1 cellular context compared by ENCODE assay signal in the genomic region with DNA sequence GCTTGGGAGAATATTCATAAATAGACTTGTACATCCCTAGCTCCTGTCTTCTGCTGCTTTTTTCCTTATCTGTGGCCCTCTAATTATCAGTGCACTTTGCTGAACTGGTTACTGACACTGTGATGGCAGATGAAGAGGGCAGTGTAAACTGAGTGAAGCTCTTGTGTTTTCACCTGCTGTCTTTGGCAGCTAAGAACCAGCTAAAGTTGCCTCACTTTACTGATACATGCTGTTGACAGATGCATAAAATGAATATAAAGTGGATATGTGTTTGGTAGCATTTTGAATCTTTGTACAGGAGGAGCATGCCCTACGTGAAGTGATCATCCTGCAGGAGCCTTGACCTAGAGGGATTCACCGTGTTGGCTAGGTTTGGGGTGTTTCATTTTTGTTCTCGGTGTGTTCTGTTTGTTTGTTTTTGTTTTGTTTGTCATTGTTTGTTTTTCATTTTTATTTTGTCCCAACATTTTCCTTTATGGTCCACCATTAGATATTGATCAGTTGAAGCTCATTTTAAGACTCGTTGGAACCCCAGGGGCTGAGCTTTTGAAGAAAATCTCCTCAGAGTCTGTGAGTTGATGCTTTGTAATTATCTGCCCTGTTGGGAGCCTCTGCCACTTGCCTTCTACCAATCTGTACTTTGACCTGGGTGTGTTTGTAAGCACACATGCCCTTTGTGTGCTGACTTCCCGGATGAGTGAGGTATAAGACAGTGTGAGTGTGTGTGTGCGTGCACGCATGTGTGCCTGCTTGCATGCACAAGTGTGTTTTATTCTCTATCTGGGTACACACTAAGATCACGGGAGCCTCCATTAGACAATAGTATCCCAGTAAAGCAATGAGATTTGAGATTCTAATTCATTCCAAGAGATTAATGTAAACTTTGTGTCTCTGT.
A peak's percentile ranks its signal among the peaks of the same experiment; 100 is the strongest.
TF ChIP-seq lines count a peak whose summit lies in the region.

No MANE protein-coding gene starts in this region.

TF ChIP-seq in HepG2, 621 proteins besides CTCF, POLR2A, EP300 and RAD21 (continues in another document):
- TF ChIP-seq AGO2 (optimal IDR thresholded peaks at IDR 0.05; ENCODE audit: low read depth, low read length): no peak
- no peak for TF ChIP-seq YY1 (IDR thresholded peaks at IDR 0.05; ENCODE audit: insufficient read depth, insufficient replicate concordance, low read depth, low read length)
- TF ChIP-seq ZNF138 (CRISPR knock-in tag; IDR thresholded peaks at IDR 0.05; ENCODE audit: low read depth): no peak
- TF ChIP-seq JUND (CRISPR knock-in tag; IDR thresholded peaks at IDR 0.05): peak; percentile 70; the same call in 1 of the 2 replicates
- peak; percentile 26; the same call in 1 of the 2 replicates for TF ChIP-seq ZNF33A (CRISPR knock-in tag; IDR thresholded peaks at IDR 0.05; ENCODE audit: borderline replicate concordance)
- peak; percentile 98 for TF ChIP-seq TARDBP (CRISPR knock-in tag; IDR thresholded peaks at IDR 0.05)
- TF ChIP-seq JARID2 (CRISPR knock-in tag; IDR thresholded peaks at IDR 0.05; ENCODE audit: insufficient replicate concordance): peak; percentile 74
- no peak for TF ChIP-seq ZNF703 (CRISPR knock-in tag; IDR thresholded peaks at IDR 0.05; ENCODE audit: borderline replicate concordance)
- no peak for TF ChIP-seq ZBTB3 (CRISPR knock-in tag; IDR thresholded peaks at IDR 0.05; ENCODE audit: borderline replicate concordance, low read depth)
- peak; percentile 85 for TF ChIP-seq ZNF18 (CRISPR knock-in tag; IDR thresholded peaks at IDR 0.05; ENCODE audit: insufficient replicate concordance)
- TF ChIP-seq, protein P1, sequence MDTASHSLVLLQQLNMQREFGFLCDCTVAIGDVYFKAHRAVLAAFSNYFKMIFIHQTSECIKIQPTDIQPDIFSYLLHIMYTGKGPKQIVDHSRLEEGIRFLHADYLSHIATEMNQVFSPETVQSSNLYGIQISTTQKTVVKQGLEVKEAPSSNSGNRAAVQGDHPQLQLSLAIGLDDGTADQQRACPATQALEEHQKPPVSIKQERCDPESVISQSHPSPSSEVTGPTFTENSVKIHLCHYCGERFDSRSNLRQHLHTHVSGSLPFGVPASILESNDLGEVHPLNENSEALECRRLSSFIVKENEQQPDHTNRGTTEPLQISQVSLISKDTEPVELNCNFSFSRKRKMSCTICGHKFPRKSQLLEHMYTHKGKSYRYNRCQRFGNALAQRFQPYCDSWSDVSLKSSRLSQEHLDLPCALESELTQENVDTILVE (CRISPR knock-in tag; IDR thresholded peaks at IDR 0.05): peak; percentile 89
- no peak for TF ChIP-seq ZNF253 (CRISPR knock-in tag; IDR thresholded peaks at IDR 0.05; ENCODE audit: borderline replicate concordance)
- TF ChIP-seq, protein P2, sequence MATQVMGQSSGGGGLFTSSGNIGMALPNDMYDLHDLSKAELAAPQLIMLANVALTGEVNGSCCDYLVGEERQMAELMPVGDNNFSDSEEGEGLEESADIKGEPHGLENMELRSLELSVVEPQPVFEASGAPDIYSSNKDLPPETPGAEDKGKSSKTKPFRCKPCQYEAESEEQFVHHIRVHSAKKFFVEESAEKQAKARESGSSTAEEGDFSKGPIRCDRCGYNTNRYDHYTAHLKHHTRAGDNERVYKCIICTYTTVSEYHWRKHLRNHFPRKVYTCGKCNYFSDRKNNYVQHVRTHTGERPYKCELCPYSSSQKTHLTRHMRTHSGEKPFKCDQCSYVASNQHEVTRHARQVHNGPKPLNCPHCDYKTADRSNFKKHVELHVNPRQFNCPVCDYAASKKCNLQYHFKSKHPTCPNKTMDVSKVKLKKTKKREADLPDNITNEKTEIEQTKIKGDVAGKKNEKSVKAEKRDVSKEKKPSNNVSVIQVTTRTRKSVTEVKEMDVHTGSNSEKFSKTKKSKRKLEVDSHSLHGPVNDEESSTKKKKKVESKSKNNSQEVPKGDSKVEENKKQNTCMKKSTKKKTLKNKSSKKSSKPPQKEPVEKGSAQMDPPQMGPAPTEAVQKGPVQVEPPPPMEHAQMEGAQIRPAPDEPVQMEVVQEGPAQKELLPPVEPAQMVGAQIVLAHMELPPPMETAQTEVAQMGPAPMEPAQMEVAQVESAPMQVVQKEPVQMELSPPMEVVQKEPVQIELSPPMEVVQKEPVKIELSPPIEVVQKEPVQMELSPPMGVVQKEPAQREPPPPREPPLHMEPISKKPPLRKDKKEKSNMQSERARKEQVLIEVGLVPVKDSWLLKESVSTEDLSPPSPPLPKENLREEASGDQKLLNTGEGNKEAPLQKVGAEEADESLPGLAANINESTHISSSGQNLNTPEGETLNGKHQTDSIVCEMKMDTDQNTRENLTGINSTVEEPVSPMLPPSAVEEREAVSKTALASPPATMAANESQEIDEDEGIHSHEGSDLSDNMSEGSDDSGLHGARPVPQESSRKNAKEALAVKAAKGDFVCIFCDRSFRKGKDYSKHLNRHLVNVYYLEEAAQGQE (IDR thresholded peaks at IDR 0.05; ENCODE audit: borderline replicate concordance in 1 of 2, low read depth in 1 of 2, low read length in 2 of 2): peak in 1 of 2 experiments; percentile 75; a peak in 1 of 4 replicates
- peak; percentile 97 for TF ChIP-seq SOX5 (CRISPR knock-in tag; IDR thresholded peaks at IDR 0.05; ENCODE audit: borderline replicate concordance)
- peak; percentile 5; the same call in 1 of the 2 replicates for TF ChIP-seq ZFY (CRISPR knock-in tag; IDR thresholded peaks at IDR 0.05)
- TF ChIP-seq FOXA3 (CRISPR knock-in tag; IDR thresholded peaks at IDR 0.05): peak; percentile 96
- 0 out of 2 replicates have a peak, but pooled peaks have one; percentile 4 for TF ChIP-seq ZNF350 (CRISPR knock-in tag; IDR thresholded peaks at IDR 0.05; ENCODE audit: borderline replicate concordance, low read depth)
- peak; percentile 88; the same call in 1 of the 2 replicates for TF ChIP-seq ZNF136 (CRISPR knock-in tag; IDR thresholded peaks at IDR 0.05; ENCODE audit: low read depth)
- TF ChIP-seq NKX3-1 (CRISPR knock-in tag; IDR thresholded peaks at IDR 0.05): 0 out of 2 replicates have a peak, but pooled peaks have one; percentile 29
- peak; percentile 57; the same call in 1 of the 2 replicates for TF ChIP-seq ZBTB7B (CRISPR knock-in tag; IDR thresholded peaks at IDR 0.05)
- TF ChIP-seq HDAC1 (CRISPR knock-in tag; IDR thresholded peaks at IDR 0.05): peak; percentile 88
- TF ChIP-seq, protein P3, sequence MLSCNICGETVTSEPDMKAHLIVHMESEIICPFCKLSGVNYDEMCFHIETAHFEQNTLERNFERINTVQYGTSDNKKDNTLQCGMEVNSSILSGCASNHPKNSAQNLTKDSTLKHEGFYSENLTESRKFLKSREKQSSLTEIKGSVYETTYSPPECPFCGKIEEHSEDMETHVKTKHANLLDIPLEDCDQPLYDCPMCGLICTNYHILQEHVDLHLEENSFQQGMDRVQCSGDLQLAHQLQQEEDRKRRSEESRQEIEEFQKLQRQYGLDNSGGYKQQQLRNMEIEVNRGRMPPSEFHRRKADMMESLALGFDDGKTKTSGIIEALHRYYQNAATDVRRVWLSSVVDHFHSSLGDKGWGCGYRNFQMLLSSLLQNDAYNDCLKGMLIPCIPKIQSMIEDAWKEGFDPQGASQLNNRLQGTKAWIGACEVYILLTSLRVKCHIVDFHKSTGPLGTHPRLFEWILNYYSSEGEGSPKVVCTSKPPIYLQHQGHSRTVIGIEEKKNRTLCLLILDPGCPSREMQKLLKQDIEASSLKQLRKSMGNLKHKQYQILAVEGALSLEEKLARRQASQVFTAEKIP (CRISPR knock-in tag; IDR thresholded peaks at IDR 0.05; ENCODE audit: borderline replicate concordance): no peak
- TF ChIP-seq NFATC3 (CRISPR knock-in tag; IDR thresholded peaks at IDR 0.05): no peak
- TF ChIP-seq, protein P4, sequence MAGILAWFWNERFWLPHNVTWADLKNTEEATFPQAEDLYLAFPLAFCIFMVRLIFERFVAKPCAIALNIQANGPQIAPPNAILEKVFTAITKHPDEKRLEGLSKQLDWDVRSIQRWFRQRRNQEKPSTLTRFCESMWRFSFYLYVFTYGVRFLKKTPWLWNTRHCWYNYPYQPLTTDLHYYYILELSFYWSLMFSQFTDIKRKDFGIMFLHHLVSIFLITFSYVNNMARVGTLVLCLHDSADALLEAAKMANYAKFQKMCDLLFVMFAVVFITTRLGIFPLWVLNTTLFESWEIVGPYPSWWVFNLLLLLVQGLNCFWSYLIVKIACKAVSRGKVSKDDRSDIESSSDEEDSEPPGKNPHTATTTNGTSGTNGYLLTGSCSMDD (CRISPR knock-in tag; IDR thresholded peaks at IDR 0.05): no peak
- no peak for TF ChIP-seq MED13 (CRISPR knock-in tag; IDR thresholded peaks at IDR 0.05)
- TF ChIP-seq RELA (CRISPR knock-in tag; IDR thresholded peaks at IDR 0.05): peak; percentile 73; the same call in 1 of the 2 replicates
- no peak for TF ChIP-seq ZNF660 (CRISPR knock-in tag; IDR thresholded peaks at IDR 0.05; ENCODE audit: borderline replicate concordance, low read depth)
- no peak for TF ChIP-seq KLF13 (CRISPR knock-in tag; IDR thresholded peaks at IDR 0.05)
- peak; percentile 81; the same call in 1 of the 2 replicates for TF ChIP-seq KLF11 (CRISPR knock-in tag; IDR thresholded peaks at IDR 0.05)
- TF ChIP-seq ZNF329 (CRISPR knock-in tag; IDR thresholded peaks at IDR 0.05; ENCODE audit: low read depth): no peak
- TF ChIP-seq, protein P5, sequence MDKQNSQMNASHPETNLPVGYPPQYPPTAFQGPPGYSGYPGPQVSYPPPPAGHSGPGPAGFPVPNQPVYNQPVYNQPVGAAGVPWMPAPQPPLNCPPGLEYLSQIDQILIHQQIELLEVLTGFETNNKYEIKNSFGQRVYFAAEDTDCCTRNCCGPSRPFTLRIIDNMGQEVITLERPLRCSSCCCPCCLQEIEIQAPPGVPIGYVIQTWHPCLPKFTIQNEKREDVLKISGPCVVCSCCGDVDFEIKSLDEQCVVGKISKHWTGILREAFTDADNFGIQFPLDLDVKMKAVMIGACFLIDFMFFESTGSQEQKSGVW (CRISPR knock-in tag; IDR thresholded peaks at IDR 0.05; ENCODE audit: borderline replicate concordance): no peak
- 0 out of 2 replicates have a peak, but pooled peaks have one; percentile 66 for TF ChIP-seq ZNF747 (CRISPR knock-in tag; IDR thresholded peaks at IDR 0.05; ENCODE audit: borderline replicate concordance)
- TF ChIP-seq PRDM4 (CRISPR knock-in tag; IDR thresholded peaks at IDR 0.05; ENCODE audit: borderline replicate concordance): no peak
- no peak for TF ChIP-seq EZH2 (conservative IDR thresholded peaks at IDR 0.05; ENCODE audit: low read depth, low read length)
- TF ChIP-seq ZNF598 (CRISPR knock-in tag; IDR thresholded peaks at IDR 0.05; ENCODE audit: borderline replicate concordance): no peak
- no peak for TF ChIP-seq HMGA1 (CRISPR knock-in tag; conservative IDR thresholded peaks at IDR 0.05)
- no peak for TF ChIP-seq NR2C2 (CRISPR knock-in tag; IDR thresholded peaks at IDR 0.05; ENCODE audit: borderline replicate concordance)
- TF ChIP-seq, protein P6, sequence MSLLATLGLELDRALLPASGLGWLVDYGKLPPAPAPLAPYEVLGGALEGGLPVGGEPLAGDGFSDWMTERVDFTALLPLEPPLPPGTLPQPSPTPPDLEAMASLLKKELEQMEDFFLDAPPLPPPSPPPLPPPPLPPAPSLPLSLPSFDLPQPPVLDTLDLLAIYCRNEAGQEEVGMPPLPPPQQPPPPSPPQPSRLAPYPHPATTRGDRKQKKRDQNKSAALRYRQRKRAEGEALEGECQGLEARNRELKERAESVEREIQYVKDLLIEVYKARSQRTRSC (CRISPR knock-in tag; IDR thresholded peaks at IDR 0.05; ENCODE audit: low read depth): no peak
- peak; percentile 73; the same call in 1 of the 2 replicates for TF ChIP-seq ZMYM3 (CRISPR knock-in tag; IDR thresholded peaks at IDR 0.05)
- peak; percentile 21; the same call in 1 of the 2 replicates for TF ChIP-seq SMC3 (IDR thresholded peaks at IDR 0.05; ENCODE audit: low read length)
- TF ChIP-seq KMT2A (CRISPR knock-in tag; IDR thresholded peaks at IDR 0.05): peak; percentile 81
- TF ChIP-seq ZNF562 (CRISPR knock-in tag; IDR thresholded peaks at IDR 0.05; ENCODE audit: borderline replicate concordance): no peak
- TF ChIP-seq RFX3 (CRISPR knock-in tag; IDR thresholded peaks at IDR 0.05): no peak
- peak; percentile 77 for TF ChIP-seq POLR2G (IDR thresholded peaks at IDR 0.05; ENCODE audit: low read depth, low read length)
- TF ChIP-seq, protein P7, sequence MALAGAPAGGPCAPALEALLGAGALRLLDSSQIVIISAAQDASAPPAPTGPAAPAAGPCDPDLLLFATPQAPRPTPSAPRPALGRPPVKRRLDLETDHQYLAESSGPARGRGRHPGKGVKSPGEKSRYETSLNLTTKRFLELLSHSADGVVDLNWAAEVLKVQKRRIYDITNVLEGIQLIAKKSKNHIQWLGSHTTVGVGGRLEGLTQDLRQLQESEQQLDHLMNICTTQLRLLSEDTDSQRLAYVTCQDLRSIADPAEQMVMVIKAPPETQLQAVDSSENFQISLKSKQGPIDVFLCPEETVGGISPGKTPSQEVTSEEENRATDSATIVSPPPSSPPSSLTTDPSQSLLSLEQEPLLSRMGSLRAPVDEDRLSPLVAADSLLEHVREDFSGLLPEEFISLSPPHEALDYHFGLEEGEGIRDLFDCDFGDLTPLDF (CRISPR knock-in tag; IDR thresholded peaks at IDR 0.05): no peak
- TF ChIP-seq ZFP36 (IDR thresholded peaks at IDR 0.05; ENCODE audit: borderline replicate concordance, low read depth, low read length, partially characterized antibody): no peak
- no peak for TF ChIP-seq ZNF10 (CRISPR knock-in tag; IDR thresholded peaks at IDR 0.05; ENCODE audit: borderline replicate concordance, low read depth)
- no peak for TF ChIP-seq ZSCAN22 (CRISPR knock-in tag; IDR thresholded peaks at IDR 0.05)
